ENCODE assay signal across 8 cellular contexts in genomic region chr10:98269435-98269912, GRCh38. TPM values are rescaled to one million over a fixed set of nuclear protein-coding genes. Genes with fewer than 3 reads are reported as not detected.
DNase-seq lines count a peak whose midpoint lies in the region; ATAC-seq and TF ChIP-seq lines count a peak whose summit lies in the region.

No MANE protein-coding gene starts in this region.

- POLR2A ChIA-PET in activated CD8-positive, alpha-beta T cell treated with anti-CD3 and anti-CD28 coated beads for 36 hours (lab: Charles Lee): interaction anchor here (0.8 to 1.0 kb wide), 2 partner anchors 13 to 16 kb away, joined by 3 read pairs; no protein-coding TSS in a partner anchor

- TF ChIP-seq CTCF in type B pancreatic cell (conservative IDR thresholded peaks at IDR 0.05): no peak
- no peak for TF ChIP-seq CTCF in activated CD8-positive, alpha-beta T cell treated with anti-CD3 and anti-CD28 coated beads for 36 hours (IDR thresholded peaks at IDR 0.05)

- intact Hi-C loops in activated CD8-positive, alpha-beta T cell treated with anti-CD3 and anti-CD28 coated beads for 36 hours (cut with micrococcal nuclease): no loop called here

- H3K27ac Mint-ChIP-seq in type B pancreatic cell: peak overlapping the region; percentile 48
- no peak overlapping the region for H3K27ac Mint-ChIP-seq in activated CD8-positive, alpha-beta T cell treated with anti-CD3 and anti-CD28 coated beads for 36 hours
- no peak overlapping the region for H3K27ac Mint-ChIP-seq in activated naive CD8-positive, alpha-beta T cell treated with anti-CD3 and anti-CD28 coated beads, Interleukin-2, amount 50 U/mL, for 24 hours

- DNase-seq in DMS53 (lab: John Stamatoyannopoulos, UW) (peak; percentile 55), DMS53 treated with DMSO at 0.1 percent for 48 hours (lab: John Stamatoyannopoulos, UW; ENCODE audit: unreplicated experiment) (no peak), T47D (ENCODE audit: low read depth in 1 of 2, low spot score in 1 of 2) (peak; percentile 63 to 81), type B pancreatic cell (ENCODE audit: extremely low spot score, unreplicated experiment) (no peak)
- no peak for DNase-seq in activated CD8-positive, alpha-beta T cell treated with anti-CD3 and anti-CD28 coated beads for 36 hours
- DNase-seq in activated naive CD8-positive, alpha-beta T cell treated with anti-CD3 and anti-CD28 coated beads, Interleukin-2, amount 50 U/mL, for 24 hours: no peak

- peaks cover 68% of the 10 kb centered on the region for H3K27me3 Mint-ChIP-seq in type B pancreatic cell
- H3K27me3 Mint-ChIP-seq in activated CD8-positive, alpha-beta T cell treated with anti-CD3 and anti-CD28 coated beads for 36 hours: peaks cover 27% of the 10 kb centered on the region
- H3K27me3 Mint-ChIP-seq in activated naive CD8-positive, alpha-beta T cell treated with anti-CD3 and anti-CD28 coated beads, Interleukin-2, amount 50 U/mL, for 24 hours: peaks cover 27% of the 10 kb centered on the region

- H3K9me3 Mint-ChIP-seq in type B pancreatic cell: no peaks in the 10 kb centered on the region
- H3K9me3 Mint-ChIP-seq in activated CD8-positive, alpha-beta T cell treated with anti-CD3 and anti-CD28 coated beads for 36 hours: no peaks in the 10 kb centered on the region
- H3K9me3 Mint-ChIP-seq in activated naive CD8-positive, alpha-beta T cell treated with anti-CD3 and anti-CD28 coated beads, Interleukin-2, amount 50 U/mL, for 24 hours: no peaks in the 10 kb centered on the region

- H3K4me1 Mint-ChIP-seq in type B pancreatic cell (ENCODE audit: unreplicated experiment): peaks cover 35% of the 10 kb centered on the region
- H3K4me1 Mint-ChIP-seq in activated CD8-positive, alpha-beta T cell treated with anti-CD3 and anti-CD28 coated beads for 36 hours (ENCODE audit: low read depth): peaks cover 3% of the 10 kb centered on the region
- no peaks in the 10 kb centered on the region for H3K4me1 Mint-ChIP-seq in activated naive CD8-positive, alpha-beta T cell treated with anti-CD3 and anti-CD28 coated beads, Interleukin-2, amount 50 U/mL, for 24 hours

- in situ Hi-C loops in T47D (cut with HindIII; ENCODE audit: low pct_unique_long_range_greater_than_20kb, low sequenced_read_pairs): no loop called here

- H3K36me3 Mint-ChIP-seq in type B pancreatic cell: no peaks in the 10 kb centered on the region
- H3K36me3 Mint-ChIP-seq in activated CD8-positive, alpha-beta T cell treated with anti-CD3 and anti-CD28 coated beads for 36 hours (ENCODE audit: low read depth): no peaks in the 10 kb centered on the region
- H3K36me3 Mint-ChIP-seq in activated naive CD8-positive, alpha-beta T cell treated with anti-CD3 and anti-CD28 coated beads, Interleukin-2, amount 50 U/mL, for 24 hours (ENCODE audit: low read depth): no peaks in the 10 kb centered on the region

- no peaks in the 10 kb centered on the region for H3K27me3 ChIP-seq in layer of hippocampus (ENCODE audit: control insufficient read depth, insufficient read depth, low read length)

- ATAC-seq in HG03520 (IDR thresholded peaks at IDR 0.05; ENCODE audit: unreplicated experiment): no peak
- ATAC-seq in activated CD8-positive, alpha-beta T cell treated with anti-CD3 and anti-CD28 coated beads for 36 hours: no peak
- no peak for ATAC-seq in activated naive CD8-positive, alpha-beta T cell treated with anti-CD3 and anti-CD28 coated beads, Interleukin-2, amount 50 U/mL, for 24 hours

- peak overlapping the region; percentile 80 for H3K4me3 Mint-ChIP-seq in type B pancreatic cell
- H3K4me3 Mint-ChIP-seq in activated CD8-positive, alpha-beta T cell treated with anti-CD3 and anti-CD28 coated beads for 36 hours: no peak overlapping the region
- no peak overlapping the region for H3K4me3 Mint-ChIP-seq in activated naive CD8-positive, alpha-beta T cell treated with anti-CD3 and anti-CD28 coated beads, Interleukin-2, amount 50 U/mL, for 24 hours

- CTCF ChIA-PET in activated CD8-positive, alpha-beta T cell treated with anti-CD3 and anti-CD28 coated beads for 36 hours (lab: Charles Lee): no interaction called here

- H3K27ac ChIP-seq in layer of hippocampus (ENCODE audit: low read depth, low read length): peak overlapping the region; percentile 46

RNA-seq across cellular contexts. Expression of gene LOXL4, which starts 1.5 kb away (rescaled TPM):
- total RNA-seq in type B pancreatic cell (ENCODE audit: low replicate concordance): 40.5 and 59.4 TPM in 2 replicates
- not detected for total RNA-seq in activated CD8-positive, alpha-beta T cell treated with anti-CD3 and anti-CD28 coated beads for 36 hours

Comparison
In these comparisons a context has a peak if more than half of its experiments do, and no peak if none do; other contexts are left out.
1. DNase-seq: peak in DMS53 (single experiment) and T47D (2 of 2); none in DMS53 treated with DMSO at 0.1 percent for 48 hours (single experiment), type B pancreatic cell (single experiment), activated CD8-positive, alpha-beta T cell treated with anti-CD3 and anti-CD28 coated beads for 36 hours (single experiment) and activated naive CD8-positive, alpha-beta T cell treated with anti-CD3 and anti-CD28 coated beads, Interleukin-2, amount 50 U/mL, for 24 hours (single experiment).
2. RNA of gene LOXL4, which starts 1.5 kb away (total RNA-seq): 40.5 to 59.4 TPM in type B pancreatic cell; not detected in activated CD8-positive, alpha-beta T cell treated with anti-CD3 and anti-CD28 coated beads for 36 hours; every median in the first group is over 10 times any median in the second.